9 cellular contexts compared by ENCODE assay signal in the genomic region with DNA sequence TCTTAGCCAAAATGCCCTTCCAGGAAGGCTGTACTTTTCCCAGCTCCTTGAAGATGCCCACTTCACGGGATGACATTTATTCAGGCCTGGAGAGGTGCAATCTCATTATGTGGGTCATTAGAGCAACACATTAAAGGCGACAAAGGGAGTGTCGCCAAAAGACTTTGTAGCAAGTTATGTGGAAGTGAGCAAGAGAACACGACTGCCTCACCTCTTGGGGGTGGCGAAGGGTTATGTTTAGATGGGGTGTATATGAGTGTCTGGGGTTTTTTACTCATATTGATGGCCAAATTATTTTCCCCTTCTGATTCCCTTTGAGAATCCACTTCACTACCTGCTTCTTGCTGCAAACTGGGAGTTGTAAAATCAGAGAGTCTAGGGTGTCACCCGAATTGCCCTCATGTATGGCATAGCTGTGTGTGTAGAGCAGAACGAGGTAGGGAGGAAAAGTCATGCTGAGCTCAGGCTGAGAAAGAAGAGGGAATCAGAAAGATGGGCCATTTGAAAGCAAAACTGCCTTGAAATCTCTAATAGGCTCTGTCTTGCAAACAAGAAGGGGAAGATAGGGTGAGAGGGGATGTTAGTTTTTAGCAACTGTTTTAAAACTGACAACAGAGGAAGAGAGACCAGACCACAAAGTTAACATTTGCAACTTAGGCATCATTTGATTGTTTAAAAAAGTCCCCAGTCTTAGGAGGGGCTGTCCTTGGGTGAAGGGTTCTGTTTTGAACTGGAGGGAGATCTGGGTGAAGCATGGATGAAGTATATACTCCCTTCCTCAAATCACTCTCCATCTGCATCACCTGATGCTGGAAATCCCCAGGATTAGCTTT.
DNase-seq lines count a peak whose midpoint lies in the region; ATAC-seq lines count a peak whose summit lies in the region.
"Had no signal": no experiment of that assay in that cellular context is flagged by ENCODE, and none has a peak within 500 bp of the region (broad histone marks: within the 10 kb centered on the region; RNA-seq: fewer than 3 reads in every experiment).

No MANE protein-coding gene starts in this region.

- peak overlapping the region; percentile 77 for H3K27ac Mint-ChIP-seq in activated naive CD4-positive, alpha-beta T cell treated with anti-CD3 and anti-CD28 coated beads, Interleukin-2, amount 10 ng/mL, durations not matched to agents 7 days and 5 days

- peaks cover 24% of the 10 kb centered on the region for H3K27me3 Mint-ChIP-seq in activated naive CD4-positive, alpha-beta T cell treated with anti-CD3 and anti-CD28 coated beads, Interleukin-2, amount 10 ng/mL, durations not matched to agents 7 days and 5 days

- H3K9me3 Mint-ChIP-seq in activated naive CD4-positive, alpha-beta T cell treated with anti-CD3 and anti-CD28 coated beads, Interleukin-2, amount 10 ng/mL, durations not matched to agents 7 days and 5 days = peaks cover 2% of the 10 kb centered on the region

- peaks cover 46% of the 10 kb centered on the region for H3K4me1 Mint-ChIP-seq in activated naive CD4-positive, alpha-beta T cell treated with anti-CD3 and anti-CD28 coated beads, Interleukin-2, amount 10 ng/mL, durations not matched to agents 7 days and 5 days

- H3K36me3 Mint-ChIP-seq in activated naive CD4-positive, alpha-beta T cell treated with anti-CD3 and anti-CD28 coated beads, Interleukin-2, amount 10 ng/mL, durations not matched to agents 7 days and 5 days = peaks cover 15% of the 10 kb centered on the region

- DNase-seq in activated naive CD4-positive, alpha-beta T cell treated with anti-CD3 and anti-CD28 coated beads, Interleukin-2, amount 10 ng/mL, durations not matched to agents 7 days and 5 days = no peak
- DNase-seq in activated naive CD4-positive, alpha-beta T cell treated with anti-CD3 and anti-CD28 coated beads, Interleukin-2, amount 50 U/mL, for 16 hours = no peak
- DNase-seq in NCI-H524 (lab: John Stamatoyannopoulos, UW) (no peak), epidermal melanocyte (ENCODE audit: insufficient read length, low spot score) (no peak), SKM-1 (lab: John Stamatoyannopoulos, UW; ENCODE audit: unreplicated experiment) (no peak), HuH-7.5 (ENCODE audit: low spot score) (no peak)
- DNase-seq: right lobe of liver had no signal

- CTCF ChIA-PET in activated naive CD4-positive, alpha-beta T cell treated with anti-CD3 and anti-CD28 coated beads, Interleukin-2, amount 10 ng/mL, durations not matched to agents 7 days and 5 days (lab: Charles Lee) = interaction anchor here (1.1 kb wide), 1 partner anchor 18 kb away, joined by 3 read pairs; no protein-coding TSS in a partner anchor

- ATAC-seq in HG02642 (IDR thresholded peaks at IDR 0.05; ENCODE audit: poor library complexity, unreplicated experiment) (peak; percentile 74), HG03565 (IDR thresholded peaks at IDR 0.05; ENCODE audit: unreplicated experiment) (peak; percentile 68)
- ATAC-seq: right lobe of liver had no signal

- H3K4me3 Mint-ChIP-seq in activated naive CD4-positive, alpha-beta T cell treated with anti-CD3 and anti-CD28 coated beads, Interleukin-2, amount 10 ng/mL, durations not matched to agents 7 days and 5 days = no peak overlapping the region
